8 cellular contexts compared by ENCODE assay signal in genomic region chr1:175481126-175482071, GRCh38.
DNase-seq lines count a peak whose midpoint lies in the region; ATAC-seq and TF ChIP-seq lines count a peak whose summit lies in the region.

No MANE protein-coding gene starts in this region.

- no peaks in the 10 kb centered on the region for H3K36me3 Mint-ChIP-seq in activated CD4-positive, alpha-beta T cell treated with anti-CD3 and anti-CD28 coated beads, Interleukin-2, amount 10 ng/mL, durations not matched to agents 7 days and 5 days (ENCODE audit: low read depth)

- no peaks in the 10 kb centered on the region for H3K36me3 ChIP-seq in DOHH2 (ENCODE audit: control insufficient read depth, low read length)
- no peaks in the 10 kb centered on the region for H3K36me3 ChIP-seq in smooth muscle cell (ENCODE audit: low read depth)

- no peaks in the 10 kb centered on the region for H3K4me1 Mint-ChIP-seq in activated CD4-positive, alpha-beta T cell treated with anti-CD3 and anti-CD28 coated beads, Interleukin-2, amount 10 ng/mL, durations not matched to agents 7 days and 5 days

- peaks cover 22% of the 10 kb centered on the region for H3K27me3 Mint-ChIP-seq in activated CD4-positive, alpha-beta T cell treated with anti-CD3 and anti-CD28 coated beads, Interleukin-2, amount 10 ng/mL, durations not matched to agents 7 days and 5 days

- peaks cover 20% of the 10 kb centered on the region for H3K27me3 ChIP-seq in DOHH2 (ENCODE audit: control insufficient read depth, low read length)
- no peaks in the 10 kb centered on the region for H3K27me3 ChIP-seq in HL-60 (ENCODE audit: insufficient read depth, poor library complexity, severe bottlenecking)
- peaks cover 90% of the 10 kb centered on the region for H3K27me3 ChIP-seq in smooth muscle cell (ENCODE audit: low read depth)

- no peak overlapping the region for H3K4me2 ChIP-seq in DOHH2 (ENCODE audit: low read length)
- no peak overlapping the region for H3K4me2 ChIP-seq in smooth muscle cell

- TF ChIP-seq CTCF in DOHH2 (IDR thresholded peaks at IDR 0.05; ENCODE audit: low read depth, low read length, poor library complexity, severe bottlenecking) (peak; percentile 67), HL-60 (IDR thresholded peaks at IDR 0.05; ENCODE audit: insufficient read depth, low read length) (peak; percentile 49), smooth muscle cell (IDR thresholded peaks at IDR 0.05; ENCODE audit: borderline replicate concordance, insufficient read depth, poor library complexity, severe bottlenecking) (peak; percentile 56), omental fat pad (IDR thresholded peaks at IDR 0.05) (no peak)

- WGBS in smooth muscle cell (ENCODE audit: low lambda C conversion rate), result 41% methylated on average over 10 of the region's 10 CpGs

- H2AFZ ChIP-seq in smooth muscle cell (ENCODE audit: low read depth), result no peak overlapping the region

- H4K20me1 ChIP-seq in DOHH2 (ENCODE audit: control insufficient read depth, insufficient read depth, low read depth, low read length) (0 out of 2 replicates have a peak, but pooled peaks cover 5% of the 10 kb centered on the region), smooth muscle cell (ENCODE audit: low read depth) (no peaks in the 10 kb centered on the region)

- H3K9me3 Mint-ChIP-seq in activated CD4-positive, alpha-beta T cell treated with anti-CD3 and anti-CD28 coated beads, Interleukin-2, amount 10 ng/mL, durations not matched to agents 7 days and 5 days, result no peaks in the 10 kb centered on the region

- H3K4me1 ChIP-seq in DOHH2 (ENCODE audit: control insufficient read depth, low read length) (no peaks in the 10 kb centered on the region), smooth muscle cell (ENCODE audit: low read depth) (no peaks in the 10 kb centered on the region)

- no peaks in the 10 kb centered on the region for H3K9me3 ChIP-seq in DOHH2 (ENCODE audit: control insufficient read depth, insufficient read depth, low read length)
- no peaks in the 10 kb centered on the region for H3K9me3 ChIP-seq in smooth muscle cell (replicated peaks; ENCODE audit: low read depth)

- no peaks in the 10 kb centered on the region for H3K9me2 ChIP-seq in DOHH2 (replicated peaks; ENCODE audit: control insufficient read depth, low read length)

- ATAC-seq in omental fat pad (ENCODE audit: low FRiP score), result no peak

- POLR2A ChIA-PET in activated CD4-positive, alpha-beta T cell treated with anti-CD3 and anti-CD28 coated beads, Interleukin-2, amount 10 ng/mL, durations not matched to agents 7 days and 5 days (lab: Charles Lee), result no interaction called here

- H3K79me2 ChIP-seq in DOHH2 (ENCODE audit: control insufficient read depth, low read length) (no peaks in the 10 kb centered on the region), smooth muscle cell (ENCODE audit: low read depth) (no peaks in the 10 kb centered on the region)

- H3K4me3 ChIP-seq in DOHH2 (ENCODE audit: low read length), result no peak overlapping the region
- no peak overlapping the region for H3K4me3 ChIP-seq in HL-60 (replicated peaks; ENCODE audit: insufficient read depth, low read length)
- H3K4me3 ChIP-seq in smooth muscle cell, result no peak overlapping the region

- H3K9ac ChIP-seq in smooth muscle cell (ENCODE audit: low read depth), result no peak overlapping the region

- no peak for DNase-seq in HL-60 (ENCODE audit: low read depth in 1 of 2, low spot score in 1 of 2)
- DNase-seq in RPMI8226, result peak; percentile 18
- DNase-seq in germinal center (ENCODE audit: low spot score), result peak; percentile 10
- DNase-seq in smooth muscle cell (lab: John Stamatoyannopoulos, UW; ENCODE audit: unreplicated experiment), result no peak
- no peak for DNase-seq in omental fat pad (ENCODE audit: low spot score)
- DNase-seq in HPDE6-E6E7 (ENCODE audit: extremely low spot score), result no peak
- DNase-seq in activated CD4-positive, alpha-beta T cell treated with anti-CD3 and anti-CD28 coated beads, Interleukin-2, amount 10 ng/mL, durations not matched to agents 7 days and 5 days, result no peak

- H3K27ac Mint-ChIP-seq in activated CD4-positive, alpha-beta T cell treated with anti-CD3 and anti-CD28 coated beads, Interleukin-2, amount 10 ng/mL, durations not matched to agents 7 days and 5 days, result no peak overlapping the region

- no peak overlapping the region for H3K4me3 Mint-ChIP-seq in activated CD4-positive, alpha-beta T cell treated with anti-CD3 and anti-CD28 coated beads, Interleukin-2, amount 10 ng/mL, durations not matched to agents 7 days and 5 days

- no peaks in the 10 kb centered on the region for H3F3A ChIP-seq in DOHH2 (ENCODE audit: control insufficient read depth, insufficient read depth)
- no peaks in the 10 kb centered on the region for H3F3A ChIP-seq in smooth muscle cell (ENCODE audit: low read depth)

- H3K27ac ChIP-seq in DOHH2 (ENCODE audit: low read depth, low read length) (no peak overlapping the region), HL-60 (replicated peaks) (no peak overlapping the region), smooth muscle cell (ENCODE audit: low read depth) (no peak overlapping the region)

- CTCF ChIA-PET in activated CD4-positive, alpha-beta T cell treated with anti-CD3 and anti-CD28 coated beads, Interleukin-2, amount 10 ng/mL, durations not matched to agents 7 days and 5 days (lab: Charles Lee), result no interaction called here

Comparison
In these comparisons a context has a peak if more than half of its experiments do, and no peak if none do; other contexts are left out.
1. CTCF ChIP-seq: peak in DOHH2 (single experiment), HL-60 (single experiment) and smooth muscle cell (single experiment); none in omental fat pad (0 of 3).
2. DNase-seq: peak in RPMI8226 (single experiment) and germinal center (single experiment); none in HL-60 (0 of 2), smooth muscle cell (single experiment), omental fat pad (single experiment), HPDE6-E6E7 (single experiment) and activated CD4-positive, alpha-beta T cell treated with anti-CD3 and anti-CD28 coated beads, Interleukin-2, amount 10 ng/mL, durations not matched to agents 7 days and 5 days (single experiment).